8 cellular contexts compared by ENCODE assay signal in genomic region chr22:30591588-30592359, GRCh38. TPM values are rescaled to one million over a fixed set of nuclear protein-coding genes. Genes with fewer than 3 reads are reported as not detected.
DNase-seq lines count a peak whose midpoint lies in the region; ATAC-seq and TF ChIP-seq lines count a peak whose summit lies in the region.

PES1 (minus strand) TSS chr22:30591910; CDS start chr22:30591833, 77 bp downstream.

- no peak within 1 kb of the TSS for H2BK5ac ChIP-seq in mesenchymal stem cell (ENCODE audit: low read depth, low read length, poor library complexity, severe bottlenecking)

- peaks cover 1% of the 10 kb centered on the region for H3K4me1 Mint-ChIP-seq in activated CD8-positive, alpha-beta memory T cell treated with anti-CD3 and anti-CD28 coated beads, Interleukin-2, amount 10 ng/mL, durations not matched to agents 7 days and 5 days
- peaks cover 7% of the 10 kb centered on the region for H3K4me1 Mint-ChIP-seq in endodermal cell

- H3K4me3 ChIP-seq in HUES48 (ENCODE audit: low read depth, low read length) (peak within 1 kb of the TSS; percentile 94), NT2/D1 (ENCODE audit: insufficient read length, low read depth) (peak within 1 kb of the TSS; percentile 90), endodermal cell (ENCODE audit: low read length) (peak within 1 kb of the TSS; percentile 99), mesenchymal stem cell (ENCODE audit: insufficient read depth in 1 of 2, low read depth in 1 of 2, low read length in 2 of 2) (peak within 1 kb of the TSS; percentile 63 to 99)

- peak; percentile 97 for ATAC-seq in GM21390 (IDR thresholded peaks at IDR 0.05; ENCODE audit: unreplicated experiment)
- peak; percentile 98 for ATAC-seq in activated CD8-positive, alpha-beta memory T cell treated with anti-CD3 and anti-CD28 coated beads, Interleukin-2, amount 10 ng/mL, durations not matched to agents 7 days and 5 days

- no peak within 1 kb of the TSS for H3K23ac ChIP-seq in mesenchymal stem cell (ENCODE audit: low read length in 2 of 2)

- no peak within 1 kb of the TSS for H3K4me3 Mint-ChIP-seq in activated CD8-positive, alpha-beta memory T cell treated with anti-CD3 and anti-CD28 coated beads, Interleukin-2, amount 10 ng/mL, durations not matched to agents 7 days and 5 days
- H3K4me3 Mint-ChIP-seq in endodermal cell, result no peak within 1 kb of the TSS

- WGBS in endodermal cell (ENCODE audit: insufficient coverage in 1 of 2, insufficient read length in 1 of 2), 2 experiments, result 0 to 1% methylated on average over 30 to 49 of the region's 49 CpGs
- under 1% methylated on average over 48 of the region's 49 CpGs for WGBS in mesenchymal stem cell

- TF ChIP-seq CTCF in endodermal cell (conservative IDR thresholded peaks at IDR 0.05), result no peak

- peak; percentile 99 for DNase-seq in Caki2 (ENCODE audit: low read depth)
- DNase-seq in NT2/D1 (ENCODE audit: low read depth, low spot score), result peak; percentile 94
- DNase-seq in activated CD8-positive, alpha-beta memory T cell treated with anti-CD3 and anti-CD28 coated beads, Interleukin-2, amount 10 ng/mL, durations not matched to agents 7 days and 5 days, result peak; percentile 97
- peak; percentile 97 for DNase-seq in endodermal cell
- DNase-seq in mesenchymal stem cell, result peak; percentile 99
- DNase-seq in stimulated activated CD8-positive, alpha-beta memory T cell treated with anti-CD3 and anti-CD28 coated beads, Interleukin-12 subunit alpha, Interleukin-12 subunit beta, amount 100 ng/mL, for 4 hours (ENCODE audit: low read depth), result peak; percentile 88

- in situ Hi-C loops in Caki2 (cut with HindIII; ENCODE audit: low pct_unique_long_range_greater_than_20kb, low sequenced_read_pairs), result no loop called here

- no peak within 1 kb of the TSS for H2BK15ac ChIP-seq in mesenchymal stem cell (ENCODE audit: low read depth, poor library complexity, severe bottlenecking)

- H3K4ac ChIP-seq in mesenchymal stem cell (ENCODE audit: low read depth in 1 of 2, low read length in 2 of 2), result peak within 1 kb of the TSS in 1 of 2 experiments; percentile 22

- peaks cover 25% of the 10 kb centered on the region for H3K79me1 ChIP-seq in mesenchymal stem cell (replicated peaks; ENCODE audit: low read length, poor library complexity, severe bottlenecking)

- no peak within 1 kb of the TSS for H2BK120ac ChIP-seq in mesenchymal stem cell (ENCODE audit: low read depth, low read length)

- H3K36me3 Mint-ChIP-seq in activated CD8-positive, alpha-beta memory T cell treated with anti-CD3 and anti-CD28 coated beads, Interleukin-2, amount 10 ng/mL, durations not matched to agents 7 days and 5 days, result peaks cover 11% of the 10 kb centered on the region
- H3K36me3 Mint-ChIP-seq in endodermal cell (ENCODE audit: low read depth), result peaks cover 25% of the 10 kb centered on the region

- peak within 1 kb of the TSS; percentile 84 for H3K27ac ChIP-seq in HUES48 (ENCODE audit: low read depth, low read length)
- H3K27ac ChIP-seq in endodermal cell (ENCODE audit: low read depth, low read length), result peak within 1 kb of the TSS; percentile 97
- H3K27ac ChIP-seq in mesenchymal stem cell (ENCODE audit: low read length, poor library complexity, severe bottlenecking), result peak within 1 kb of the TSS; percentile 82

- no peak within 1 kb of the TSS for H4K91ac ChIP-seq in mesenchymal stem cell (ENCODE audit: low read length)

- no peak within 1 kb of the TSS for H2AK5ac ChIP-seq in mesenchymal stem cell (ENCODE audit: low read length, severe bottlenecking)

- H3K36me3 ChIP-seq in HUES48 (ENCODE audit: control insufficient read depth, insufficient read depth, low read length), result peaks cover 32% of the 10 kb centered on the region
- peaks cover 34% of the 10 kb centered on the region for H3K36me3 ChIP-seq in NT2/D1 (ENCODE audit: insufficient read depth, insufficient read length, low read length)
- peaks cover 32% of the 10 kb centered on the region for H3K36me3 ChIP-seq in endodermal cell (ENCODE audit: control insufficient read depth, insufficient read depth, low read length)
- H3K36me3 ChIP-seq in mesenchymal stem cell (ENCODE audit: control insufficient read depth in 1 of 2, insufficient read depth in 2 of 2, low read depth in 1 of 2, low read length in 2 of 2), result peaks cover 25 to 27% of the 10 kb centered on the region in 2 experiments

- H3K9ac ChIP-seq in HUES48 (ENCODE audit: low read depth, low read length), result peak within 1 kb of the TSS; percentile 84
- H3K9ac ChIP-seq in NT2/D1 (ENCODE audit: insufficient read length, low read depth), result peak within 1 kb of the TSS; percentile 93
- peak within 1 kb of the TSS; percentile 90 for H3K9ac ChIP-seq in endodermal cell (ENCODE audit: extremely low read depth, low read length, poor library complexity, severe bottlenecking)
- peak within 1 kb of the TSS; percentile 99 for H3K9ac ChIP-seq in mesenchymal stem cell (ENCODE audit: low read length)

- H3K4me1 ChIP-seq in HUES48 (ENCODE audit: control insufficient read depth, insufficient read depth, low read length) (no peaks in the 10 kb centered on the region), NT2/D1 (ENCODE audit: insufficient read depth, insufficient read length) (no peaks in the 10 kb centered on the region), endodermal cell (ENCODE audit: control insufficient read depth, insufficient read depth, low read length) (no peaks in the 10 kb centered on the region), mesenchymal stem cell (ENCODE audit: control insufficient read depth, insufficient read depth, low read depth, low read length) (peaks cover 1% of the 10 kb centered on the region)

- no peaks in the 10 kb centered on the region for H3K9me3 Mint-ChIP-seq in activated CD8-positive, alpha-beta memory T cell treated with anti-CD3 and anti-CD28 coated beads, Interleukin-2, amount 10 ng/mL, durations not matched to agents 7 days and 5 days (ENCODE audit: low read depth)
- no peaks in the 10 kb centered on the region for H3K9me3 Mint-ChIP-seq in endodermal cell

- H3K4me2 ChIP-seq in mesenchymal stem cell (ENCODE audit: low read length, poor library complexity, severe bottlenecking), result peak within 1 kb of the TSS; percentile 82

- H3K9me3 ChIP-seq in HUES48 (ENCODE audit: control insufficient read depth, insufficient read depth, low read length) (no peaks in the 10 kb centered on the region), NT2/D1 (ENCODE audit: insufficient read depth, low read length) (no peaks in the 10 kb centered on the region; the same call in 1 of the 2 replicates), endodermal cell (ENCODE audit: control insufficient read depth, low read length) (no peaks in the 10 kb centered on the region), mesenchymal stem cell (ENCODE audit: control insufficient read depth, low read length) (no peaks in the 10 kb centered on the region)

- peak within 1 kb of the TSS in 1 of 2 experiments; percentile 17 for H3K18ac ChIP-seq in mesenchymal stem cell (ENCODE audit: low read depth in 1 of 2, low read length in 2 of 2)

- peaks cover 8% of the 10 kb centered on the region; the same call in 1 of the 2 replicates for H3K27me3 ChIP-seq in HUES48 (ENCODE audit: control insufficient read depth, insufficient read depth, low read length)
- peaks cover 11% of the 10 kb centered on the region for H3K27me3 ChIP-seq in NT2/D1 (ENCODE audit: insufficient read depth, insufficient read length)
- peaks cover 20% of the 10 kb centered on the region for H3K27me3 ChIP-seq in endodermal cell (ENCODE audit: control insufficient read depth, insufficient read depth, low read length, poor library complexity, severe bottlenecking)
- peaks cover 5 to 15% of the 10 kb centered on the region in 2 experiments for H3K27me3 ChIP-seq in mesenchymal stem cell (ENCODE audit: control insufficient read depth in 1 of 2, insufficient read depth in 1 of 2, low read length in 2 of 2)

- peak within 1 kb of the TSS in 1 of 2 experiments; percentile 36 for H3K14ac ChIP-seq in mesenchymal stem cell (ENCODE audit: low read length in 2 of 2)

- H3K27ac Mint-ChIP-seq in activated CD8-positive, alpha-beta memory T cell treated with anti-CD3 and anti-CD28 coated beads, Interleukin-2, amount 10 ng/mL, durations not matched to agents 7 days and 5 days, result no peak within 1 kb of the TSS
- H3K27ac Mint-ChIP-seq in endodermal cell, result no peak within 1 kb of the TSS

- no peak within 1 kb of the TSS for H4K8ac ChIP-seq in mesenchymal stem cell (ENCODE audit: low read length)

- no peak within 1 kb of the TSS for H2BK12ac ChIP-seq in mesenchymal stem cell (ENCODE audit: low read length in 2 of 2)

- CTCF ChIA-PET in activated CD8-positive, alpha-beta memory T cell treated with anti-CD3 and anti-CD28 coated beads, Interleukin-2, amount 10 ng/mL, durations not matched to agents 7 days and 5 days (lab: Charles Lee), result interaction anchor here (1.0 to 2.4 kb wide), 4 partner anchors 15 to 492 kb away, joined by 3 to 13 read pairs (median 4); partner anchors contain the start of gene TCN2

- H2AFZ ChIP-seq in mesenchymal stem cell (ENCODE audit: low read depth, low read length), result no peak within 1 kb of the TSS

- H3K27me3 Mint-ChIP-seq in activated CD8-positive, alpha-beta memory T cell treated with anti-CD3 and anti-CD28 coated beads, Interleukin-2, amount 10 ng/mL, durations not matched to agents 7 days and 5 days, result peaks cover 13% of the 10 kb centered on the region
- H3K27me3 Mint-ChIP-seq in endodermal cell (ENCODE audit: insufficient read depth), result peaks cover 20% of the 10 kb centered on the region

RNA-seq across cellular contexts. Expression of gene PES1, which starts in this region (rescaled TPM):
- 179 and 184 TPM in 2 replicates for total RNA-seq in Caki2 (2014; rRNA removed; shearing (Covaris generic); ENCODE audit: low replicate concordance)
- total RNA-seq in activated CD8-positive, alpha-beta memory T cell treated with anti-CD3 and anti-CD28 coated beads, Interleukin-2, amount 10 ng/mL, durations not matched to agents 7 days and 5 days, result 10 to 100 TPM; 56.2 to 91.5 TPM
- total RNA-seq in endodermal cell, result 10 to 100 TPM; 78.7 to 90.2 TPM
- 55.6 TPM for polyA plus RNA-seq in endodermal cell (2013, experiment 1 of 2)
- polyA plus RNA-seq in endodermal cell (2013, experiment 2 of 2), result 52.0 TPM
- polyA plus RNA-seq in mesenchymal stem cell (2013, experiment 1 of 2), result 48.9 TPM
- 48.6 TPM for polyA plus RNA-seq in mesenchymal stem cell (2013, experiment 2 of 2)

Comparison
In these comparisons a context has a peak if more than half of its experiments do, and no peak if none do; other contexts are left out.
1. Peak in every context shown above with its lines: DNase-seq, ATAC-seq, H3K4me3 ChIP-seq and H3K27ac ChIP-seq.